Comparison of ENCODE assay signal across 11 cellular contexts in the genomic region with DNA sequence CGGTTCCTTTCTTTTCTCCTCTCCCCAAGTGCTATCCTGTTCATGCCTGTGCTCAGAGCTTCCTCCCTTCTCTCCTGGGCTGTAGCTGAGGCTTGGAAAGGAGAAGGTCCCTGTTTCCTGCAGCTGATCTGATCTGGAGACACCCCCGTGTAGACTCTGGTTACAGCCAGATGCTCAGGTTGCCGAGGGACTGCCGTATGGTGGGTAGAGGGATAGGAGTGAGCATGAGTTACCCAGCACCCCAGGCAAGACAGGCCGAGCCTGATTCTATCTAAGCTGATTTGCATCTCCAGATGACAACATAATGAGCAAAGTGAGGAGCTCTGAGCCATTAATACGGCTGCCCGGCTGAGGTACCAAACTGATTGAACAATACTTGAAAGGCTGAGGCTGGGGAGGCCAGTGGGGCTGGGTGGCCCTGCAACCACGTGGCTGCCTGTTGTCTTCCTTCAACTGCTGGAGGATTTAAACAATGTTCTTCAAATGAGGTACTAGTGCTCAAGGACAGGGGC.
DNase-seq lines count a peak whose midpoint lies in the region; ATAC-seq, FAIRE-seq and TF ChIP-seq lines count a peak whose summit lies in the region.
"Had no signal": no experiment of that assay in that cellular context is flagged by ENCODE, and none has a peak within 500 bp of the region (broad histone marks: within the 10 kb centered on the region; RNA-seq: fewer than 3 reads in every experiment).

No MANE protein-coding gene starts in this region.

- peaks cover 99% of the 10 kb centered on the region for H3K36me3 Mint-ChIP-seq in Caco-2 (ENCODE audit: insufficient read depth, unreplicated experiment)

- CTCF ChIA-PET in Caco-2 (lab: Charles Lee): no interaction called here
- CTCF ChIA-PET in HEK293T (lab: Yijun Ruan, JAX): no interaction called here

- TF ChIP-seq CTCF in Caco-2 (IDR thresholded peaks at IDR 0.05; ENCODE audit: insufficient read depth in 1 of 2, low read depth in 1 of 2, low read length in 1 of 2, severe bottlenecking in 1 of 2, unreplicated experiment in 1 of 2) (no peak), bronchial epithelial cell (IDR thresholded peaks at IDR 0.05; ENCODE audit: insufficient read depth, low read length, severe bottlenecking) (no peak), neural cell (IDR thresholded peaks at IDR 0.05; ENCODE audit: poor library complexity, severe bottlenecking) (no peak)

- peaks cover 8% of the 10 kb centered on the region for H3K4me1 Mint-ChIP-seq in Caco-2 (ENCODE audit: low read depth, unreplicated experiment)

- peak; percentile 50 for FAIRE-seq in bronchial epithelial cell (lab: Jason Lieb, UNC)
- FAIRE-seq: endometrium had no signal

- no peak for ATAC-seq in HG03108 (IDR thresholded peaks at IDR 0.05; ENCODE audit: unreplicated experiment)
- ATAC-seq in GM18867 (IDR thresholded peaks at IDR 0.05; ENCODE audit: unreplicated experiment): no peak
- ATAC-seq in GM18907 (IDR thresholded peaks at IDR 0.05; ENCODE audit: unreplicated experiment): no peak

- no peaks in the 10 kb centered on the region for H3K27me3 ChIP-seq in Caco-2 (replicated peaks; ENCODE audit: control insufficient read depth, insufficient read depth, low read length)
- no peaks in the 10 kb centered on the region for H3K27me3 ChIP-seq in bronchial epithelial cell (ENCODE audit: control insufficient read depth, insufficient read depth, low read length)
- no peaks in the 10 kb centered on the region for H3K27me3 ChIP-seq in neural cell (ENCODE audit: insufficient read depth, low read depth, low read length)

- POLR2A ChIA-PET in Caco-2 (lab: Charles Lee): no interaction called here
- POLR2A ChIA-PET in HEK293T (lab: Yijun Ruan, JAX): no interaction called here

- H3K79me2 ChIP-seq in neural cell (replicated peaks; ENCODE audit: insufficient read depth, low read length): peaks cover 6% of the 10 kb centered on the region

- intact Hi-C loops in Caco-2 (cut with micrococcal nuclease; ENCODE audit: unreplicated experiment): loop anchor here (10.0 kb wide), 1 partner anchor 205 kb away; no protein-coding TSS in a partner anchor

- no peaks in the 10 kb centered on the region for H4K20me1 ChIP-seq in neural cell (ENCODE audit: insufficient read depth)

- H3K36me3 ChIP-seq in Caco-2 (ENCODE audit: control insufficient read depth, insufficient read depth, low read length): peaks cover 17% of the 10 kb centered on the region
- peaks cover 5% of the 10 kb centered on the region for H3K36me3 ChIP-seq in bronchial epithelial cell (ENCODE audit: control insufficient read depth, insufficient read depth, low read length)
- H3K36me3 ChIP-seq in neural cell (ENCODE audit: insufficient read depth, low read length): peaks cover 2% of the 10 kb centered on the region

- DNase-seq in Caco-2 (no peak), NCI-H524 (lab: John Stamatoyannopoulos, UW) (peak; percentile 83 to 96), bronchial epithelial cell (ENCODE audit: low read depth) (no peak), HEK293T (ENCODE audit: extremely low spot score) (no peak)
- DNase-seq: occipital lobe, SIG-M5 had no signal

- no peak overlapping the region for H2AFZ ChIP-seq in neural cell (ENCODE audit: low read depth, low read length)

- no peaks in the 10 kb centered on the region for H3K27me3 Mint-ChIP-seq in Caco-2 (ENCODE audit: insufficient read depth, unreplicated experiment)

- no TSS peak for BruUV-seq in Caco-2 (replicated peaks; lab: Mats Ljungman, UMichigan)

- TF ChIP-seq EP300 in neural cell (conservative IDR thresholded peaks at IDR 0.05; ENCODE audit: poor library complexity, severe bottlenecking): no peak

- H3F3A ChIP-seq in neural cell (ENCODE audit: insufficient read depth, low read length, poor library complexity, severe bottlenecking): no peaks in the 10 kb centered on the region

- H3K9me2 ChIP-seq in neural cell (ENCODE audit: insufficient read depth, low read length): no peaks in the 10 kb centered on the region

- no peak overlapping the region for H3K4me3 Mint-ChIP-seq in Caco-2 (ENCODE audit: unreplicated experiment)

- TF ChIP-seq RAD21 in neural cell (conservative IDR thresholded peaks at IDR 0.05): no peak

- no peak overlapping the region for H3K4me3 ChIP-seq in Caco-2 (ENCODE audit: low read depth, low read length)
- no peak overlapping the region for H3K4me3 ChIP-seq in bronchial epithelial cell (ENCODE audit: low read depth, low read length)
- H3K4me3 ChIP-seq in neural cell (ENCODE audit: low read length): peak overlapping the region; percentile 34

- no peaks in the 10 kb centered on the region for H3K9me3 Mint-ChIP-seq in Caco-2 (ENCODE audit: unreplicated experiment)

- H3K4me1 ChIP-seq in Caco-2: 0 out of 2 replicates have a peak, but pooled peaks cover 5% of the 10 kb centered on the region

- H3K27ac ChIP-seq in neural cell (ENCODE audit: low read length): peak overlapping the region; percentile 58

- peak overlapping the region; percentile 12 for H3K9ac ChIP-seq in neural cell (ENCODE audit: low read length)

- no peak overlapping the region for H3K4me2 ChIP-seq in neural cell (ENCODE audit: low read length)

- H3K9me3 ChIP-seq in Caco-2 (no peaks in the 10 kb centered on the region), neural cell (ENCODE audit: low read length) (no peaks in the 10 kb centered on the region)

- peak overlapping the region; percentile 22 for H3K27ac Mint-ChIP-seq in Caco-2 (ENCODE audit: unreplicated experiment)

TF ChIP-seq in neural cell, 6 proteins besides CTCF, POLR2A, EP300 and RAD21:
- no peak for TF ChIP-seq POLR2AphosphoS5 (IDR thresholded peaks at IDR 0.05)
- TF ChIP-seq REST (IDR thresholded peaks at IDR 0.05; ENCODE audit: borderline replicate concordance): no peak
- no peak for TF ChIP-seq MXI1 (conservative IDR thresholded peaks at IDR 0.05; ENCODE audit: poor library complexity, severe bottlenecking)

TF ChIP-seq in HEK293T, 16 proteins besides CTCF, POLR2A, EP300 and RAD21:
- TF ChIP-seq SP1 (IDR thresholded peaks at IDR 0.05) (no peak), PKNOX1 (IDR thresholded peaks at IDR 0.05) (no peak), SUZ12 (IDR thresholded peaks at IDR 0.05) (no peak), CTBP1 (IDR thresholded peaks at IDR 0.05; ENCODE audit: borderline replicate concordance) (no peak), FOXM1 (IDR thresholded peaks at IDR 0.05; ENCODE audit: borderline replicate concordance) (no peak), LEF1 (IDR thresholded peaks at IDR 0.05; ENCODE audit: borderline replicate concordance) (no peak), ZNF384 (IDR thresholded peaks at IDR 0.05) (no peak), BHLHE40 (IDR thresholded peaks at IDR 0.05; ENCODE audit: borderline replicate concordance) (no peak), FOXK2 (IDR thresholded peaks at IDR 0.05) (no peak), NFRKB (IDR thresholded peaks at IDR 0.05) (no peak), ELF4 (IDR thresholded peaks at IDR 0.05) (no peak), L3MBTL2 (conservative IDR thresholded peaks at IDR 0.05) (no peak), FOXA1 (IDR thresholded peaks at IDR 0.05) (no peak)

Comparison
In these comparisons a context has a peak if more than half of its experiments do, and no peak if none do; other contexts are left out.
1. DNase-seq: peak in NCI-H524 (2 of 2); none in Caco-2 (0 of 2), bronchial epithelial cell (single experiment) and HEK293T (single experiment).